Comparison of ENCODE assay signal across 10 cellular contexts in the genomic region with DNA sequence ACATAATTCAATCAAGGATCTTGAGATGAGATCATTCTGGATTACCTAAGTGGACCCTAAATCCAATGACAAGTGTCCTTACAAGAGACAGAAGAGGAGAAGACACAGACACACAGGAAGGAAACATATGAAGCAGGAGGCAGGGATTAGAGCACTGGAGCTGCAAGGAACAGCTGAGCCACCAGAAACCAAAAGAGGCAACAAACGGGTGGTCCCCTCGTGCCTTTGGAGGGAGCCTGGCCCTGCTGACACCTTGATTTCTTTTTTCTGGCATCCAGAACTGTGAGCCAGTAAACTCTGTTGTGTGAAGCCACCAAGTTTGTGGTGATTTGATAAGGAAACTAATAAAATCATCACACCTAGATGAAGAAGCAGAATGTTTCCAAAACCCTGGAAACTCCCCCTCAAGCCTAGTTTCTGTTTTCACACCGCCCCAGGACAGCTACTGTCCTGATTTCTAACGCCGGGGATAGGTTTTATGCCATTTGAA.
DNase-seq lines count a peak whose midpoint lies in the region; ATAC-seq and TF ChIP-seq lines count a peak whose summit lies in the region.
"Had no signal": no experiment of that assay in that cellular context is flagged by ENCODE, and none has a peak within 500 bp of the region (broad histone marks: within the 10 kb centered on the region; RNA-seq: fewer than 3 reads in every experiment).

No MANE protein-coding gene starts in this region.

- H3K27ac ChIP-seq in thyroid gland = peak overlapping the region in 1 of 3 donors; percentile 25
- H3K27ac ChIP-seq: KMS-11 had no signal

- ATAC-seq in HG03342 (IDR thresholded peaks at IDR 0.05; ENCODE audit: unreplicated experiment) = no peak
- no peak for ATAC-seq in GM18868 (IDR thresholded peaks at IDR 0.05; ENCODE audit: unreplicated experiment)

- intact Hi-C loops in thyroid gland (cut with DNase I) = no loop called here

- no peaks in the 10 kb centered on the region for H3K36me3 ChIP-seq in endocrine pancreas (ENCODE audit: control insufficient read depth, insufficient read depth, low read length)
- no peaks in the 10 kb centered on the region for H3K36me3 ChIP-seq in skeletal muscle satellite cell (ENCODE audit: insufficient read depth, low read length)
- H3K36me3 ChIP-seq in thyroid gland = no peaks in the 10 kb centered on the region

- H3K4me1 ChIP-seq in endocrine pancreas (ENCODE audit: control insufficient read depth, insufficient read depth, low read length) = peaks cover 4% of the 10 kb centered on the region
- peaks cover 50% of the 10 kb centered on the region for H3K4me1 ChIP-seq in skeletal muscle satellite cell (ENCODE audit: control insufficient read depth, insufficient read depth, low read length)
- H3K4me1 ChIP-seq in thyroid gland = peaks cover 14 to 39% of the 10 kb centered on the region in 2 donors
- H3K4me1 ChIP-seq: Caco-2 had no signal

- WGBS in thyroid gland, 2 donors = 79 to 81% methylated on average over 5 of the region's 5 CpGs

- TF ChIP-seq POLR2A in thyroid gland (IDR thresholded peaks at IDR 0.05) = no peak

- H3K9ac ChIP-seq in endocrine pancreas (ENCODE audit: control insufficient read depth, insufficient read depth, low read length) (no peak overlapping the region), skeletal muscle satellite cell (ENCODE audit: low read depth, low read length) (peak overlapping the region; percentile 76)
- H3K9ac ChIP-seq: KMS-11 had no signal

- TF ChIP-seq CTCF in thyroid gland (IDR thresholded peaks at IDR 0.05) = no peak

- no peaks in the 10 kb centered on the region for H3K27me3 ChIP-seq in endocrine pancreas (ENCODE audit: control insufficient read depth, insufficient read depth, low read length)
- peaks cover 3% of the 10 kb centered on the region for H3K27me3 ChIP-seq in skeletal muscle satellite cell (ENCODE audit: control insufficient read depth, insufficient read depth, low read length)
- no peaks in the 10 kb centered on the region for H3K27me3 ChIP-seq in thyroid gland

- H3K9me3 ChIP-seq in endocrine pancreas (ENCODE audit: control insufficient read depth, low read length) (no peaks in the 10 kb centered on the region), skeletal muscle satellite cell (replicated peaks; ENCODE audit: low read length) (no peaks in the 10 kb centered on the region), thyroid gland (no peaks in the 10 kb centered on the region)
- H3K9me3 ChIP-seq: Caco-2 had no signal

- DNase-seq in DMS53 (lab: John Stamatoyannopoulos, UW) (peak; percentile 60), SK-N-DZ (ENCODE audit: low spot score) (peak; percentile 80), thyroid gland (no peak)
- DNase-seq: Caco-2, NCI-H1694 had no signal

- H3K4me3 ChIP-seq in endocrine pancreas (ENCODE audit: control insufficient read depth, insufficient read depth, low read length) = peak overlapping the region; percentile 45
- peak overlapping the region; percentile 54 for H3K4me3 ChIP-seq in skeletal muscle satellite cell (ENCODE audit: low read length)
- H3K4me3 ChIP-seq in thyroid gland (replicated peaks in 1 of 3) = no peak overlapping the region

- peak overlapping the region; percentile 84 for H3K4me2 ChIP-seq in skeletal muscle satellite cell (ENCODE audit: low read length)
- H3K4me2 ChIP-seq: KMS-11 had no signal

Comparison
In these comparisons a context has a peak if more than half of its experiments do, and no peak if none do; other contexts are left out.
1. DNase-seq: peak in DMS53 (single experiment) and SK-N-DZ (single experiment); none in thyroid gland (0 of 2).
2. H3K4me3 ChIP-seq: peak in endocrine pancreas (single experiment) and skeletal muscle satellite cell (single experiment); none in thyroid gland (0 of 3).